Comparison of ENCODE assay signal across 13 cellular contexts in the genomic region with DNA sequence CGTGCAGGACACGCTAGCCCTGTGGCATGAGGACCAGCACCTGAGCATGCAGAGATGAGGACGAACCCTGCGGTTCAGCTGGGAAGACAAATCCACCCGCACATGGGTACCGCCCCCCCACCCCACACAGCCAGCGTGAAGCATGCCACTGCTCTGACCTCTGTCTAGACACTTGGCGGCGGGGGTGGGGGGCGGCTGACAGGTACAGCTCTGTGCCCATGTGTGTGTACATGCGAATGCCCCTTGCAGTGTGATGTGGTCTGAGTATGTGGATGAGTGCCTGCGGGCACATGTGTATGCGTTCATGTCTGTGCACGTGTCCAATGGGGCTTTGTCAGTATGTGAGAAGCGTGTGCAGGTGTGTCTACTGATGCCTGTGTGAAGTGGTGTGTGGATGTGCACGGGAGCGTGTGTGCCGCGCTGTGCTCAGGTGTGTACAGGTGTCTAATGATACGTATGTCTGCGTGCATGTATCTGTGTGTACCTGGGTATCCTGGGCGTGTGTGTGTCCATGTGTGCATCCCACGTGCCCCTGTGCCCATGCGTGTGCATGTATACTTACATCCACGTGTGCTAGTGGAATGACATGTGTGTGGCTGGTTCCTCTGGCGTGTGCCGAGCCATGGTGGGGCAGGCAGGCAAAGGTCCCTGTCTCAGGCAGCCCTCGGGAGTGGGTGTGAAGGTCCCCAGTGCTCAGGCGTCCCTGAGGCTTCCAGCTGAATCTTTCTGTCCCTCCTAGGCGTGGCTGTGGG. TPM values are rescaled to one million over a fixed set of nuclear protein-coding genes. Genes with fewer than 3 reads are reported as not detected.
DNase-seq lines count a peak whose midpoint lies in the region; ATAC-seq and TF ChIP-seq lines count a peak whose summit lies in the region.
"Had no signal": no experiment of that assay in that cellular context is flagged by ENCODE, and none has a peak within 500 bp of the region (broad histone marks: within the 10 kb centered on the region; RNA-seq: fewer than 3 reads in every experiment).

No MANE protein-coding gene starts in this region.

- H3K4me3 Mint-ChIP-seq in activated CD4-positive, alpha-beta memory T cell treated with anti-CD3 and anti-CD28 coated beads for 36 hours: peak overlapping the region; percentile 74

- H3K27me3 ChIP-seq in left ventricle myocardium inferior (ENCODE audit: low read depth) (peaks cover 72% of the 10 kb centered on the region), right atrium auricular region (no peaks in the 10 kb centered on the region), mesenchymal stem cell (ENCODE audit: control insufficient read depth in 1 of 2, insufficient read depth in 1 of 2, low read length in 2 of 2) (peaks cover 61 to 79% of the 10 kb centered on the region in 2 experiments), upper lobe of right lung (peaks cover 16% of the 10 kb centered on the region)

- H3K4me1 ChIP-seq in left ventricle myocardium inferior (peaks cover 12% of the 10 kb centered on the region), right atrium auricular region (peaks cover 0 to 19% of the 10 kb centered on the region in 2 donors), mesenchymal stem cell (ENCODE audit: control insufficient read depth, insufficient read depth, low read depth, low read length) (peaks cover 7% of the 10 kb centered on the region), upper lobe of right lung (no peaks in the 10 kb centered on the region)

- H3K9ac ChIP-seq in mesenchymal stem cell (ENCODE audit: low read length): no peak overlapping the region

- H4K91ac ChIP-seq in mesenchymal stem cell (ENCODE audit: low read length): peak overlapping the region; percentile 21

- H2BK15ac ChIP-seq in mesenchymal stem cell (ENCODE audit: low read depth, poor library complexity, severe bottlenecking): no peak overlapping the region

- no peak overlapping the region for H2BK120ac ChIP-seq in mesenchymal stem cell (ENCODE audit: low read depth, low read length)

- no peaks in the 10 kb centered on the region for H3K36me3 ChIP-seq in left ventricle myocardium inferior
- H3K36me3 ChIP-seq in right atrium auricular region: no peaks in the 10 kb centered on the region
- no peaks in the 10 kb centered on the region for H3K36me3 ChIP-seq in mesenchymal stem cell (ENCODE audit: control insufficient read depth in 1 of 2, insufficient read depth in 2 of 2, low read depth in 1 of 2, low read length in 2 of 2)
- no peaks in the 10 kb centered on the region for H3K36me3 ChIP-seq in upper lobe of right lung
- H3K36me3 ChIP-seq: heart left ventricle had no signal

- H3K9me3 ChIP-seq in left ventricle myocardium inferior (replicated peaks) (no peaks in the 10 kb centered on the region), right atrium auricular region (no peaks in the 10 kb centered on the region), mesenchymal stem cell (ENCODE audit: control insufficient read depth, low read length) (no peaks in the 10 kb centered on the region), upper lobe of right lung (no peaks in the 10 kb centered on the region)
- H3K9me3 ChIP-seq: heart left ventricle had no signal

- intact Hi-C loops in left ventricle myocardium inferior (cut with micrococcal nuclease) (no loop called here), upper lobe of right lung (cut with DNase I) (no loop called here)
- intact Hi-C loops in activated CD4-positive, alpha-beta memory T cell treated with anti-CD3 and anti-CD28 coated beads for 36 hours (cut with micrococcal nuclease): no loop called here

- H3K14ac ChIP-seq in mesenchymal stem cell (ENCODE audit: low read length in 2 of 2): no peak overlapping the region

- H2AFZ ChIP-seq in mesenchymal stem cell (ENCODE audit: low read depth, low read length): no peak overlapping the region

- H3K4me1 Mint-ChIP-seq in activated CD4-positive, alpha-beta memory T cell treated with anti-CD3 and anti-CD28 coated beads for 36 hours (ENCODE audit: low read depth): peaks cover 70% of the 10 kb centered on the region

- no peak overlapping the region for H2AK5ac ChIP-seq in mesenchymal stem cell (ENCODE audit: low read length, severe bottlenecking)

- peaks cover 21% of the 10 kb centered on the region for H3K27me3 Mint-ChIP-seq in activated CD4-positive, alpha-beta memory T cell treated with anti-CD3 and anti-CD28 coated beads for 36 hours

- WGBS in mesenchymal stem cell: 84% methylated on average over 30 of the region's 30 CpGs

- CTCF ChIA-PET in activated CD4-positive, alpha-beta memory T cell treated with anti-CD3 and anti-CD28 coated beads for 36 hours (lab: Charles Lee): interaction anchor here (0.8 to 2.0 kb wide), 5 partner anchors 9 to 41 kb away, joined by 3 to 14 read pairs (median 5); no protein-coding TSS in a partner anchor

- H2BK5ac ChIP-seq in mesenchymal stem cell (ENCODE audit: low read depth, low read length, poor library complexity, severe bottlenecking): no peak overlapping the region

- no peak overlapping the region for H3K4ac ChIP-seq in mesenchymal stem cell (ENCODE audit: low read depth in 1 of 2, low read length in 2 of 2)

- H3K27ac ChIP-seq in left ventricle myocardium inferior (replicated peaks) (no peak overlapping the region), right atrium auricular region (no peak overlapping the region), mesenchymal stem cell (ENCODE audit: low read length, poor library complexity, severe bottlenecking) (no peak overlapping the region), upper lobe of right lung (no peak overlapping the region)

- no peak for TF ChIP-seq CTCF in left ventricle myocardium inferior (IDR thresholded peaks at IDR 0.05; ENCODE audit: borderline replicate concordance)
- TF ChIP-seq CTCF in right atrium auricular region (IDR thresholded peaks at IDR 0.05): no peak
- TF ChIP-seq CTCF in upper lobe of right lung (IDR thresholded peaks at IDR 0.05): no peak

- H3K9me3 Mint-ChIP-seq in activated CD4-positive, alpha-beta memory T cell treated with anti-CD3 and anti-CD28 coated beads for 36 hours: no peaks in the 10 kb centered on the region

- DNase-seq in left ventricle myocardium inferior: no peak
- DNase-seq in right atrium auricular region (ENCODE audit: low spot score): no peak
- DNase-seq in activated CD4-positive, alpha-beta memory T cell treated with anti-CD3 and anti-CD28 coated beads for 36 hours: no peak
- DNase-seq in mesenchymal stem cell: no peak
- no peak for DNase-seq in upper lobe of right lung
- DNase-seq in stimulated activated CD4-positive, alpha-beta T cell treated with anti-CD3 and anti-CD28 coated beads, Interleukin-2, amount 100 ng/mL, for 48 hours: no peak
- no peak for DNase-seq in nucleus accumbens (lab: John Stamatoyannopoulos, UW)
- DNase-seq in left lobe of liver (ENCODE audit: low spot score): no peak
- DNase-seq: amniotic stem cell, COR-L47, mammary epithelial cell had no signal

- peak; percentile 1 for ATAC-seq in upper lobe of right lung
- no peak for ATAC-seq in left lobe of liver

- no peak overlapping the region for H3K18ac ChIP-seq in mesenchymal stem cell (ENCODE audit: low read depth in 1 of 2, low read length in 2 of 2)

- no peaks in the 10 kb centered on the region for H3K79me1 ChIP-seq in mesenchymal stem cell (replicated peaks; ENCODE audit: low read length, poor library complexity, severe bottlenecking)

- POLR2A ChIA-PET in activated CD4-positive, alpha-beta memory T cell treated with anti-CD3 and anti-CD28 coated beads for 36 hours (lab: Charles Lee): interaction anchor here (0.7 to 1.1 kb wide), 2 partner anchors 9 to 19 kb away, joined by 3 to 4 read pairs; no protein-coding TSS in a partner anchor

- no peaks in the 10 kb centered on the region for H3K36me3 Mint-ChIP-seq in activated CD4-positive, alpha-beta memory T cell treated with anti-CD3 and anti-CD28 coated beads for 36 hours

- peak overlapping the region; percentile 21 for H3K4me3 ChIP-seq in left ventricle myocardium inferior
- peak overlapping the region in 1 of 2 donors; percentile 27 for H3K4me3 ChIP-seq in right atrium auricular region
- H3K4me3 ChIP-seq in mesenchymal stem cell (ENCODE audit: insufficient read depth in 1 of 2, low read depth in 1 of 2, low read length in 2 of 2): no peak overlapping the region
- peak overlapping the region; percentile 38 for H3K4me3 ChIP-seq in upper lobe of right lung

- H3K23ac ChIP-seq in mesenchymal stem cell (ENCODE audit: low read length in 2 of 2): no peak overlapping the region

- H3K27ac Mint-ChIP-seq in activated CD4-positive, alpha-beta memory T cell treated with anti-CD3 and anti-CD28 coated beads for 36 hours: no peak overlapping the region

- H2BK12ac ChIP-seq in mesenchymal stem cell (ENCODE audit: low read length in 2 of 2): no peak overlapping the region

- H3K4me2 ChIP-seq in mesenchymal stem cell (ENCODE audit: low read length, poor library complexity, severe bottlenecking): no peak overlapping the region

- H4K8ac ChIP-seq in mesenchymal stem cell (ENCODE audit: low read length): no peak overlapping the region

RNA-seq across cellular contexts. Expression of gene RAP1GAP2, which starts 0.7 kb away (rescaled TPM):
- total RNA-seq in left ventricle myocardium inferior (63.8 TPM), right atrium auricular region (10 to 100 TPM; 22.4 to 32.9 TPM), upper lobe of right lung (16.1 TPM), left lobe of liver (1.9 TPM)
- 1 to 10 TPM; 1.9 to 2.3 TPM for total RNA-seq in activated CD4-positive, alpha-beta memory T cell treated with anti-CD3 and anti-CD28 coated beads for 36 hours
- polyA plus RNA-seq in mesenchymal stem cell (2013, experiment 1 of 2): 0.10 TPM
- polyA plus RNA-seq in mesenchymal stem cell (2013, experiment 2 of 2): 0.14 TPM

RNA-seq across cellular contexts. Expression of gene CCDC92B, which starts 46.1 kb away (rescaled TPM):
- total RNA-seq in left ventricle myocardium inferior (0.16 TPM), right atrium auricular region (not detected), upper lobe of right lung (0.20 TPM), left lobe of liver (not detected)
- under 1 TPM in 1 of 2 experiments, not detected in 1; 0.10 TPM for total RNA-seq in activated CD4-positive, alpha-beta memory T cell treated with anti-CD3 and anti-CD28 coated beads for 36 hours
- polyA plus RNA-seq in mesenchymal stem cell (2013, experiment 1 of 2): not detected
- polyA plus RNA-seq in mesenchymal stem cell (2013, experiment 2 of 2): not detected
- total RNA-seq: LHCN-M2 had no signal

Comparison
In these comparisons a context has a peak if more than half of its experiments do, and no peak if none do; other contexts are left out.
1. H3K4me3 ChIP-seq: peak in left ventricle myocardium inferior (single experiment) and upper lobe of right lung (single experiment); none in mesenchymal stem cell (0 of 2).